ENCODE assay signal across 9 cellular contexts in genomic region chr1:109687641-109688499, GRCh38. TPM values are rescaled to one million over a fixed set of nuclear protein-coding genes. Genes with fewer than 3 reads are reported as not detected.
DNase-seq lines count a peak whose midpoint lies in the region; ATAC-seq, FAIRE-seq and TF ChIP-seq lines count a peak whose summit lies in the region.
"Had no signal": no experiment of that assay in that cellular context is flagged by ENCODE, and none has a peak within 500 bp of the region (broad histone marks: within the 10 kb centered on the region; RNA-seq: fewer than 3 reads in every experiment).

Gene GSTM1, plus strand, starts transcription at chr1:109687817. Its CDS starts 57 bp downstream, at chr1:109687874.

- no peak for TF ChIP-seq POLR2A in breast epithelium (IDR thresholded peaks at IDR 0.05)

- peak within 1 kb of the TSS; percentile 51 to 73 for H3K9ac ChIP-seq in colonic mucosa (ENCODE audit: low read depth in 2 of 2, low read length in 2 of 2)

- no peak for FAIRE-seq in pancreas (lab: Jason Lieb, UNC)

- H3K27ac ChIP-seq in colonic mucosa (peak within 1 kb of the TSS; percentile 78), pancreas (peak within 1 kb of the TSS in 1 of 4 donors; percentile 87), breast epithelium (peak within 1 kb of the TSS in 1 of 2 donors; percentile 90)

- WGBS in pancreas, 2 donors: 0 to 2% methylated on average over 23 to 46 of the region's 46 CpGs

- DNase-seq in DMS79 (lab: John Stamatoyannopoulos, UW): peak; percentile 40
- peak; percentile 98 for DNase-seq in MG63
- no peak for DNase-seq in colonic mucosa
- DNase-seq in pancreas: peak in 3 of 6 donors; percentile 79 to 92 (median 91)
- no peak for DNase-seq in NCI-H524 (lab: John Stamatoyannopoulos, UW)
- DNase-seq in NCI-H345 treated with DMSO at 0.1 percent for 48 hours (lab: John Stamatoyannopoulos, UW; ENCODE audit: unreplicated experiment): no peak
- DNase-seq in breast epithelium (ENCODE audit: low spot score in 2 of 2): no peak

- TF ChIP-seq CTCF in colonic mucosa (IDR thresholded peaks at IDR 0.05): peak; percentile 25
- TF ChIP-seq CTCF in pancreas (IDR thresholded peaks at IDR 0.05): no peak
- TF ChIP-seq CTCF in breast epithelium (IDR thresholded peaks at IDR 0.05): no peak

- peaks cover 10% of the 10 kb centered on the region for H3K9me3 ChIP-seq in MG63
- H3K9me3 ChIP-seq in colonic mucosa: no peaks in the 10 kb centered on the region
- no peaks in the 10 kb centered on the region for H3K9me3 ChIP-seq in pancreas
- no peaks in the 10 kb centered on the region for H3K9me3 ChIP-seq in breast epithelium
- H3K9me3 ChIP-seq: uterus had no signal

- H3K36me3 ChIP-seq in MG63 (peaks cover 31% of the 10 kb centered on the region), colonic mucosa (no peaks in the 10 kb centered on the region), pancreas (no peaks in the 10 kb centered on the region), breast epithelium (no peaks in the 10 kb centered on the region)
- H3K36me3 ChIP-seq: uterus had no signal

- intact Hi-C loops in colonic mucosa (cut with DNase I) (no loop called here), pancreas (cut with DNase I) (no loop called here), breast epithelium (cut with DNase I; ENCODE audit: low total_unique reads) (no loop called here)

- H3K27me3 ChIP-seq in MG63: no peaks in the 10 kb centered on the region
- no peaks in the 10 kb centered on the region for H3K27me3 ChIP-seq in colonic mucosa
- H3K27me3 ChIP-seq in pancreas: no peaks in the 10 kb centered on the region
- H3K27me3 ChIP-seq in breast epithelium: no peaks in the 10 kb centered on the region
- H3K27me3 ChIP-seq: uterus had no signal

- no peaks in the 10 kb centered on the region for H3K4me1 ChIP-seq in colonic mucosa
- H3K4me1 ChIP-seq in pancreas: no peaks in the 10 kb centered on the region
- no peaks in the 10 kb centered on the region for H3K4me1 ChIP-seq in breast epithelium
- H3K4me1 ChIP-seq: uterus had no signal

- ATAC-seq in GM19467 (IDR thresholded peaks at IDR 0.05; ENCODE audit: unreplicated experiment) (peak; percentile 88), pancreas (peak in 2 of 4 donors; percentile 98 to 99)

- H3K4me3 ChIP-seq in MG63 (peak within 1 kb of the TSS; percentile 67), colonic mucosa (peak within 1 kb of the TSS; percentile 48), pancreas (peak within 1 kb of the TSS in 2 of 4 donors; percentile 12 to 54), breast epithelium (peak within 1 kb of the TSS in 1 of 3 donors; percentile 69)

RNA-seq across cellular contexts. Expression of gene GSTM1, which starts in this region (rescaled TPM):
- total RNA-seq in MG63 (2014; rRNA removed; shearing (Covaris generic); ENCODE audit: low replicate concordance): 67.7 and 86.1 TPM in 2 replicates
- total RNA-seq in colonic mucosa: 10 to 100 TPM in 1 of 2 donors, not detected in 1; 46.1 TPM
- total RNA-seq in pancreas: 10 to 100 TPM in 3 of 6 donors, not detected in 3; 23.3 to 32.1 (median 26.9) TPM
- 10 to 100 TPM; 21.7 to 41.8 TPM for polyA plus RNA-seq in pancreas
- 10 to 100 TPM in 1 of 3 donors, not detected in 2; 33.8 TPM for total RNA-seq in breast epithelium

Comparison
In these comparisons a context has a peak if more than half of its experiments do, and no peak if none do; other contexts are left out.
1. DNase-seq: peak in DMS79 (single experiment) and MG63 (single experiment); none in colonic mucosa (single experiment), NCI-H524 (0 of 2), NCI-H345 treated with DMSO at 0.1 percent for 48 hours (single experiment) and breast epithelium (0 of 2).